ENCODE assay signal across 7 cellular contexts in genomic region chr17:64780096-64781012, GRCh38.
DNase-seq lines count a peak whose midpoint lies in the region; ATAC-seq lines count a peak whose summit lies in the region.

No MANE protein-coding gene starts in this region.

- ATAC-seq in HG02588 (IDR thresholded peaks at IDR 0.05; ENCODE audit: unreplicated experiment), result no peak

- H3K27me3 ChIP-seq in H7 (ENCODE audit: control insufficient read depth, insufficient read depth, low read length) (peaks cover 60% of the 10 kb centered on the region), adipocyte (replicated peaks; ENCODE audit: control insufficient read depth, insufficient read depth, low read length) (no peaks in the 10 kb centered on the region), iPS-15b (ENCODE audit: control insufficient read depth, insufficient read depth, low read length) (peaks cover 61% of the 10 kb centered on the region)

- peak; percentile 97 for DNase-seq in H7
- no peak for DNase-seq in SK-N-MC (ENCODE audit: low read depth, low spot score)
- DNase-seq in adipocyte (ENCODE audit: low read depth), result peak; percentile 24
- DNase-seq in stimulated activated CD4-positive, alpha-beta T cell treated with anti-CD3 and anti-CD28 coated beads, Interleukin-1b, Interleukin-23, amount 100 ng/mL, for 24 hours (ENCODE audit: low read depth in 4 of 4, low spot score in 1 of 4), result peak; percentile 31 to 72 (median 47)
- no peak for DNase-seq in GF-D8 (lab: John Stamatoyannopoulos, UW)

- H3K27ac ChIP-seq in SK-N-MC, result no peak overlapping the region

- peaks cover 8% of the 10 kb centered on the region for H3K4me1 ChIP-seq in adipocyte (ENCODE audit: control insufficient read depth, insufficient read depth, low read length)
- H3K4me1 ChIP-seq in iPS-15b (ENCODE audit: control insufficient read depth, insufficient read depth, low read length), result peaks cover 14% of the 10 kb centered on the region

- no peak overlapping the region for H3K9ac ChIP-seq in SK-N-MC (ENCODE audit: insufficient read length)
- H3K9ac ChIP-seq in adipocyte (ENCODE audit: low read length), result no peak overlapping the region
- H3K9ac ChIP-seq in iPS-15b (ENCODE audit: low read depth, low read length), result no peak overlapping the region

- H3K9me3 ChIP-seq in SK-N-MC (ENCODE audit: low read depth, low read length) (no peaks in the 10 kb centered on the region), adipocyte (ENCODE audit: control insufficient read depth, low read length) (no peaks in the 10 kb centered on the region), iPS-15b (ENCODE audit: control insufficient read depth, insufficient read depth, low read length) (no peaks in the 10 kb centered on the region)

- H3K36me3 ChIP-seq in H7 (replicated peaks; ENCODE audit: control insufficient read depth, insufficient read depth, low read length), result no peaks in the 10 kb centered on the region
- no peaks in the 10 kb centered on the region for H3K36me3 ChIP-seq in SK-N-MC (ENCODE audit: insufficient read depth, low read length)
- H3K36me3 ChIP-seq in adipocyte (ENCODE audit: control insufficient read depth, insufficient read depth, low read length, severe bottlenecking), result peaks cover 29% of the 10 kb centered on the region
- H3K36me3 ChIP-seq in iPS-15b (ENCODE audit: control insufficient read depth, insufficient read depth, low read length), result no peaks in the 10 kb centered on the region

- peak overlapping the region; percentile 64 for H3K4me3 ChIP-seq in H7 (ENCODE audit: insufficient read depth, low read depth, low read length)
- peak overlapping the region; percentile 75 for H3K4me3 ChIP-seq in SK-N-MC
- H3K4me3 ChIP-seq in adipocyte (ENCODE audit: low read length), result no peak overlapping the region
- H3K4me3 ChIP-seq in iPS-15b (ENCODE audit: low read depth, low read length), result peak overlapping the region; percentile 70

Comparison
In these comparisons a context has a peak if more than half of its experiments do, and no peak if none do; other contexts are left out.
1. DNase-seq: peak in H7 (single experiment), adipocyte (single experiment) and stimulated activated CD4-positive, alpha-beta T cell treated with anti-CD3 and anti-CD28 coated beads, Interleukin-1b, Interleukin-23, amount 100 ng/mL, for 24 hours (4 of 4); none in SK-N-MC (single experiment) and GF-D8 (single experiment).